ENCODE assay signal across 15 cellular contexts in the genomic region with DNA sequence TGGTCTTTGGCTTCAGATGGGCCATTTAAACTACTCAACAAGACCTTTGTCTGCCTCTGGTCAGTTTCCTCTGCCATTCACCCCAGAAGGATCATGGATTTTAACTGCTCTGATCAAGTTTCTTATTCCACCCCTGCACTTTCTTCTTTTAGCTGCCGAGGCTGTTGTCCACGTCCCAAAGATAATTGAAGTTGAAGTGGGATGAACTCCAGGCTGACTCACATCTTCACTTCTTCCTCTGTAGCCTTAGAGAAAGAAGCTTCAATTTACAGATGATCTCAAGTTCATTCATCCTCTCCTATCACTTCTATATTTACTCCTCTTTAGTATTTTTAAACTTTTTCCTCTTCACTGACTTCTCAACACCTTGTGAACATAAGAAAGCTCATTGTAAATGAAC.
"Had no signal": no experiment of that assay in that cellular context is flagged by ENCODE, and none has a peak within 500 bp of the region (broad histone marks: within the 10 kb centered on the region; RNA-seq: fewer than 3 reads in every experiment).

No MANE protein-coding gene starts in this region.

- H3K27me3 Mint-ChIP-seq: stimulated activated naive B cell treated with anti-CD40 and anti-IgM and Interleukin-4, amounts not matched to agents 10 μg/mL and 1 μg/mL and 100 μg/mL, for 72 hours had no signal

- DNase-seq: activated CD4-positive, alpha-beta T cell treated with anti-CD3 and anti-CD28 coated beads for 1 hour; activated CD4-positive, alpha-beta T cell treated with anti-CD3 and anti-CD28 coated beads, Interleukin-2, amount 50 U/mL, for 4 hours; activated naive CD4-positive, alpha-beta T cell treated with anti-CD3 and anti-CD28 coated beads for 36 hours; caudate nucleus; colonic mucosa; foreskin melanocyte; heart left ventricle; mucosa of descending colon; natural killer cell; stimulated activated naive B cell treated with anti-CD40 and anti-IgM and Interleukin-4, amounts not matched to agents 10 μg/mL and 1 μg/mL and 100 μg/mL, for 72 hours; tibial artery had no signal

- FAIRE-seq: islet of Langerhans, urothelium cell line had no signal

- H3K27ac Mint-ChIP-seq: activated naive CD4-positive, alpha-beta T cell treated with anti-CD3 and anti-CD28 coated beads for 36 hours; activated T-helper 2 cell treated with anti-CD3 and anti-CD28 coated beads, Interferon-gamma antibody, Interleukin-2, Interleukin-4, amounts not matched to agents 10 μg/mL and 5 μg/mL and 100 μg/mL, durations not matched to agents 14 hours and 24 hours and 36 hours; natural killer cell; stimulated activated naive B cell treated with anti-CD40 and anti-IgM and Interleukin-4, amounts not matched to agents 10 μg/mL and 1 μg/mL and 100 μg/mL, for 72 hours; T-helper 2 cell treated with Interferon-gamma antibody and Interleukin-4, amounts not matched to agents 5 μg/mL and 100 μg/mL, for 36 hours had no signal

- H3K4me3 ChIP-seq: colonic mucosa, heart left ventricle, mucosa of descending colon, tibial artery had no signal

- H3K4me3 Mint-ChIP-seq: activated naive CD4-positive, alpha-beta T cell treated with anti-CD3 and anti-CD28 coated beads for 36 hours; natural killer cell; stimulated activated naive B cell treated with anti-CD40 and anti-IgM and Interleukin-4, amounts not matched to agents 10 μg/mL and 1 μg/mL and 100 μg/mL, for 72 hours; T-helper 2 cell treated with Interferon-gamma antibody and Interleukin-4, amounts not matched to agents 5 μg/mL and 100 μg/mL, for 36 hours had no signal

- H3K4me1 Mint-ChIP-seq: natural killer cell; stimulated activated naive B cell treated with anti-CD40 and anti-IgM and Interleukin-4, amounts not matched to agents 10 μg/mL and 1 μg/mL and 100 μg/mL, for 72 hours had no signal
